Comparison of ENCODE assay signal across 17 cellular contexts in the genomic region with DNA sequence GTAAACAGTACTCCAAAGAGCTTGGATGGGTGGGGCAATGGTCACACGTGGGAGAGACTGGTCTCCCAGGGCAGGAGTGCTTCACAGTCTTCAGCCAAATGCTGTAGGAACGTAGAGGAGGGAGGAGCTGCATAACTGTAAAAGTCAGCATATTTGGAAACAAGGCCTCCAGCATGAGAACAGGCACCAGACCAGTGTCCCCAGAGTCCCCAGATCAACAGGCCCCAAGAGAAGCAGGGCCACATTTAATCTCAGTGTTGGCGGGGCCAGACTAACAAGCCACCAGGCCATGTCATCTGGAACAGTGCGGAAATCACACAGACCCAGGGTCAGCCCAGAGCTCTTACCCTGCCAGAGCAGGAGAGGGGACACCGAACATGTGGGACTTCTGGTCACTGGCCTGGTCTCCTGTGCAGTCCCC.
A peak's percentile ranks its signal among the peaks of the same experiment; 100 is the strongest.
DNase-seq lines count a peak whose midpoint lies in the region; TF ChIP-seq lines count a peak whose summit lies in the region.
"Had no signal": no experiment of that assay in that cellular context is flagged by ENCODE, and none has a peak within 500 bp of the region (broad histone marks: within the 10 kb centered on the region; RNA-seq: fewer than 3 reads in every experiment).

No MANE protein-coding gene starts in this region.

- no peaks in the 10 kb centered on the region for H3K36me3 ChIP-seq in right atrium auricular region
- no peaks in the 10 kb centered on the region for H3K36me3 ChIP-seq in sigmoid colon
- peaks cover 3% of the 10 kb centered on the region for H3K36me3 ChIP-seq in effector memory CD4-positive, alpha-beta T cell (ENCODE audit: control insufficient read depth, insufficient read depth, low read length)
- H3K36me3 ChIP-seq: brain microvascular endothelial cell, pancreas had no signal

- H3K4me1 ChIP-seq in right atrium auricular region = peaks cover 0 to 16% of the 10 kb centered on the region in 2 donors
- H3K4me1 ChIP-seq in sigmoid colon = peaks cover 0 to 21% (median 3%) of the 10 kb centered on the region in 4 donors
- H3K4me1 ChIP-seq in effector memory CD4-positive, alpha-beta T cell (ENCODE audit: control insufficient read depth, insufficient read depth, low read length, poor library complexity, severe bottlenecking) = no peaks in the 10 kb centered on the region
- H3K4me1 ChIP-seq: pancreas had no signal

- TF ChIP-seq EP300 in sigmoid colon (IDR thresholded peaks at IDR 0.05) = no peak

- H3K27me3 ChIP-seq in right atrium auricular region (no peaks in the 10 kb centered on the region), sigmoid colon (no peaks in the 10 kb centered on the region)
- no peaks in the 10 kb centered on the region for H3K27me3 ChIP-seq in effector memory CD4-positive, alpha-beta T cell (replicated peaks; ENCODE audit: control insufficient read depth, insufficient read depth, low read length, poor library complexity, severe bottlenecking)
- H3K27me3 ChIP-seq: brain microvascular endothelial cell, pancreas had no signal

- no peaks in the 10 kb centered on the region for H3K9me3 ChIP-seq in right atrium auricular region
- no peaks in the 10 kb centered on the region for H3K9me3 ChIP-seq in sigmoid colon
- no peaks in the 10 kb centered on the region for H3K9me3 ChIP-seq in effector memory CD4-positive, alpha-beta T cell (ENCODE audit: control insufficient read depth, low read length)
- H3K9me3 ChIP-seq: pancreas had no signal

- H3K27ac ChIP-seq in right atrium auricular region = peak overlapping the region; percentile 70 to 74
- H3K27ac ChIP-seq in sigmoid colon = peak overlapping the region; percentile 41 to 65 (median 54)
- no peak overlapping the region for H3K27ac ChIP-seq in effector memory CD4-positive, alpha-beta T cell (ENCODE audit: insufficient read depth, low read length, poor library complexity, severe bottlenecking)
- H3K27ac ChIP-seq: brain microvascular endothelial cell, pancreas, RWPE1 had no signal

- TF ChIP-seq CTCF in cardiac fibroblast (IDR thresholded peaks at IDR 0.05; ENCODE audit: low read depth, low read length) = no peak
- no peak for TF ChIP-seq CTCF in right atrium auricular region (IDR thresholded peaks at IDR 0.05)
- no peak for TF ChIP-seq CTCF in sigmoid colon (IDR thresholded peaks at IDR 0.05)

- TF ChIP-seq POLR2A in sigmoid colon (IDR thresholded peaks at IDR 0.05) = no peak

- intact Hi-C loops in sigmoid colon (cut with DNase I) = no loop called here

- DNase-seq in AG08395 (ENCODE audit: low spot score) (peak; percentile 47), cardiac fibroblast (ENCODE audit: low read depth in 2 of 2) (peak; percentile 9 to 57), right atrium auricular region (ENCODE audit: low spot score) (no peak), sigmoid colon (no peak), HuH-7.5 (ENCODE audit: low spot score) (no peak), SHP77 treated with DMSO at 0.1 percent for 48 hours (lab: John Stamatoyannopoulos, UW) (no peak), iPS-NIHi7 (ENCODE audit: extremely low spot score) (no peak)
- DNase-seq in effector memory CD4-positive, alpha-beta T cell = no peak
- DNase-seq: activated T-cell treated with anti-CD3 and anti-CD28 coated beads for 4 hours; brain microvascular endothelial cell; DND-41; HCEC 1CT; NCI-H1436 treated with DMSO at 0.1 percent for 48 hours; NCI-H226; stimulated activated naive B cell treated with anti-CD40 and anti-IgM and Interleukin-4, amounts not matched to agents 10 μg/mL and 1 μg/mL and 100 μg/mL, for 72 hours had no signal

- H3K4me3 ChIP-seq in cardiac fibroblast (replicated peaks in 1 of 2; ENCODE audit: low read depth in 2 of 2, low read length in 2 of 2) = no peak overlapping the region
- no peak overlapping the region for H3K4me3 ChIP-seq in right atrium auricular region
- no peak overlapping the region for H3K4me3 ChIP-seq in sigmoid colon
- H3K4me3 ChIP-seq in effector memory CD4-positive, alpha-beta T cell (ENCODE audit: insufficient read depth, low read depth, low read length, poor library complexity, severe bottlenecking) = no peak overlapping the region
- H3K4me3 ChIP-seq: pancreas had no signal

- WGBS in sigmoid colon, 2 donors = 67 to 82% methylated on average over 5 of the region's 5 CpGs

Comparison
In these comparisons a context has a peak if more than half of its experiments do, and no peak if none do; other contexts are left out.
1. DNase-seq: peak in AG08395 (single experiment) and cardiac fibroblast (2 of 2); none in right atrium auricular region (single experiment), sigmoid colon (single experiment), HuH-7.5 (single experiment), effector memory CD4-positive, alpha-beta T cell (0 of 3), SHP77 treated with DMSO at 0.1 percent for 48 hours (single experiment) and iPS-NIHi7 (single experiment).